In the genomic region with DNA sequence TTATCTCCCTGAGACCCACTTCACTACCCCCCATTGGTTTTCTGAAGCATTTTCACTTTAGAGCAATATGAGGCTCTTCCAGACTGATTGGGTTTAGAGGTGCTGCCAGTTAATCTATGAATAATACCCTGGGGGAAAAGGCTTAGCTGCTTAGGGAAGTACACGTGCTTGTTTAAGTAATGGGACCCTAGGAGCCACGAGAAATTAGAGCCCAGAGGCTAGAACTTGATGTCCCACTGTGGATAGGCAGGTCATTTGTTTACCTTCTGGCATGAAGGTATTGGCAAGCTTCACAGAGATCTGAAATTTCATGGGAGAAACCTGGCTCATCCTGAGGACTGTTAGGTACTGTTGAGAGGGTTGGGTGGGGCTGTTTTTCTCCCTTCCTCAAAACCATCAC, we compare ENCODE assay signal across 20 cellular contexts. TPM values are rescaled to one million over a fixed set of nuclear protein-coding genes. Genes with fewer than 3 reads are reported as not detected.
A peak's percentile ranks its signal among the peaks of the same experiment; 100 is the strongest.
DNase-seq lines count a peak whose midpoint lies in the region; ATAC-seq and TF ChIP-seq lines count a peak whose summit lies in the region.
"Had no signal": no experiment of that assay in that cellular context is flagged by ENCODE, and none has a peak within 500 bp of the region (broad histone marks: within the 10 kb centered on the region; RNA-seq: fewer than 3 reads in every experiment).

No MANE protein-coding gene starts in this region.

- H3K9ac ChIP-seq in SK-N-MC (ENCODE audit: insufficient read length): no peak overlapping the region
- H3K9ac ChIP-seq: KMS-11, SK-N-SH had no signal

- H3K36me3 ChIP-seq in breast epithelium (peaks cover 5% of the 10 kb centered on the region), SK-N-MC (ENCODE audit: insufficient read depth, low read length) (no peaks in the 10 kb centered on the region), psoas muscle (ENCODE audit: insufficient read depth in 1 of 2, low read depth in 1 of 2) (peaks cover 2 to 54% of the 10 kb centered on the region in 2 donors)

- DNase-seq in MCF 10A (ENCODE audit: unreplicated experiment) (no peak), breast epithelium (ENCODE audit: low spot score in 2 of 2) (no peak), NCI-H146 (lab: John Stamatoyannopoulos, UW) (peak; percentile 35), SK-N-MC (ENCODE audit: low read depth, low spot score) (no peak), psoas muscle (no peak), substantia nigra (lab: John Stamatoyannopoulos, UW) (no peak), GM10266 (ENCODE audit: extremely low spot score) (no peak)
- DNase-seq: EL, H7, NCI-H1930, NCI-H446, NCI-H748 treated with DMSO at 0.1 percent for 48 hours, Peyer's patch, SK-N-SH, T-cell, T1000 had no signal

- intact Hi-C loops in MCF 10A (cut with micrococcal nuclease) (no loop called here), breast epithelium (cut with DNase I; ENCODE audit: low total_unique reads) (no loop called here), psoas muscle (cut with DNase I) (no loop called here)

- H3K36me3 Mint-ChIP-seq in MCF 10A (ENCODE audit: insufficient read depth, unreplicated experiment): peaks cover 84% of the 10 kb centered on the region

- no peaks in the 10 kb centered on the region for H3K4me1 ChIP-seq in breast epithelium
- H3K4me1 ChIP-seq in psoas muscle: no peaks in the 10 kb centered on the region
- H3K4me1 ChIP-seq: Peyer's patch had no signal

- CTCF ChIA-PET in MCF 10A (lab: Yijun Ruan, JAX): interaction anchor here (0.7 to 1.1 kb wide), 4 partner anchors 9 to 216 kb away, joined by 3 to 4 read pairs (median 3); no protein-coding TSS in a partner anchor

- H3K27me3 Mint-ChIP-seq in MCF 10A (ENCODE audit: insufficient read depth, unreplicated experiment): no peaks in the 10 kb centered on the region
- H3K27me3 Mint-ChIP-seq: T-cell had no signal

- no peaks in the 10 kb centered on the region for H3K4me1 Mint-ChIP-seq in MCF 10A (ENCODE audit: insufficient read depth, unreplicated experiment)

- H3K4me3 Mint-ChIP-seq in MCF 10A (ENCODE audit: unreplicated experiment): no peak overlapping the region
- H3K4me3 Mint-ChIP-seq: T-cell had no signal

- H3K27ac Mint-ChIP-seq in MCF 10A (ENCODE audit: low read depth, unreplicated experiment): no peak overlapping the region
- H3K27ac Mint-ChIP-seq: T-cell had no signal

- no peak for TF ChIP-seq POLR2A in breast epithelium (IDR thresholded peaks at IDR 0.05)

- POLR2A ChIA-PET in MCF 10A (lab: Yijun Ruan, JAX): interaction anchor here (0.7 kb wide), 1 partner anchor 114 kb away, joined by 4 read pairs; no protein-coding TSS in a partner anchor

- H3K27ac ChIP-seq in breast epithelium (no peak overlapping the region), SK-N-MC (peak overlapping the region; percentile 5; the same call in 1 of the 2 replicates), psoas muscle (no peak overlapping the region), substantia nigra (ENCODE audit: low read depth, low read length, poor library complexity, severe bottlenecking) (no peak overlapping the region)
- H3K27ac ChIP-seq: C4-2B, KMS-11, Peyer's patch had no signal

- H3K27me3 ChIP-seq in breast epithelium: no peaks in the 10 kb centered on the region
- H3K27me3 ChIP-seq in psoas muscle (ENCODE audit: insufficient read depth in 3 of 3, low read length in 2 of 3): no peaks in the 10 kb centered on the region
- H3K27me3 ChIP-seq: Peyer's patch had no signal

- BruUV-seq in MCF 10A (replicated peaks; lab: Mats Ljungman, UMichigan): TSS peak; percentile 7

- no peaks in the 10 kb centered on the region for H3K9me3 Mint-ChIP-seq in MCF 10A (ENCODE audit: unreplicated experiment)
- H3K9me3 Mint-ChIP-seq: T-cell had no signal

- no peaks in the 10 kb centered on the region for H3K9me3 ChIP-seq in breast epithelium
- no peaks in the 10 kb centered on the region for H3K9me3 ChIP-seq in SK-N-MC (ENCODE audit: low read depth, low read length)
- no peaks in the 10 kb centered on the region for H3K9me3 ChIP-seq in psoas muscle
- H3K9me3 ChIP-seq: Peyer's patch, SK-N-SH had no signal

- no peak for TF ChIP-seq CTCF in MCF 10A (IDR thresholded peaks at IDR 0.05; ENCODE audit: unreplicated experiment)
- no peak for TF ChIP-seq CTCF in breast epithelium (IDR thresholded peaks at IDR 0.05)
- TF ChIP-seq CTCF in psoas muscle (IDR thresholded peaks at IDR 0.05): no peak
- TF ChIP-seq CTCF in GM10266 (IDR thresholded peaks at IDR 0.05; ENCODE audit: control insufficient read depth, insufficient read depth, low read depth, missing control alignments): no peak

- WGBS in psoas muscle, 3 donors: 8 to 18% (median 16%) methylated on average over 2 of the region's 2 CpGs

- no peak overlapping the region for H3K4me3 ChIP-seq in breast epithelium
- H3K4me3 ChIP-seq in SK-N-MC: no peak overlapping the region
- no peak overlapping the region for H3K4me3 ChIP-seq in psoas muscle
- H3K4me3 ChIP-seq: Peyer's patch had no signal

- peak in 3 of 4 donors; percentile 61 to 80 (median 62) for ATAC-seq in psoas muscle
- ATAC-seq in HG03565 (IDR thresholded peaks at IDR 0.05; ENCODE audit: unreplicated experiment): no peak
- ATAC-seq: Right ventricle myocardium inferior, T-cell had no signal

RNA-seq across cellular contexts. Expression of a gene that starts 59.7 kb away (rescaled TPM):
- total RNA-seq in MCF 10A (2022) (77.8 and 97.7 TPM in 2 replicates), breast epithelium (100 to 1,000 TPM in 1 of 3 donors, 10 to 100 TPM in 2; 67.2 to 146 (median 76.8) TPM), psoas muscle (100 to 1,000 TPM in 1 of 4 donors, 10 to 100 TPM in 3; 56.9 to 111 (median 78.1) TPM)
- 10 to 100 TPM; 26.7 to 89.2 (median 46.6) TPM for polyA plus RNA-seq in psoas muscle
